24 cellular contexts compared by ENCODE assay signal in genomic region chr1:117670996-117671780, GRCh38.
A peak's percentile ranks its signal among the peaks of the same experiment; 100 is the strongest.
DNase-seq lines count a peak whose midpoint lies in the region; ATAC-seq and TF ChIP-seq lines count a peak whose summit lies in the region.
"Had no signal": no experiment of that assay in that cellular context is flagged by ENCODE, and none has a peak within 500 bp of the region (broad histone marks: within the 10 kb centered on the region; RNA-seq: fewer than 3 reads in every experiment).

No MANE protein-coding gene starts in this region.

- intact Hi-C loops in heart right ventricle (cut with DNase I) (loop anchor here in 4 of 10 donors (5.0 kb wide), 3 partner anchors 59 to 139 kb away; no protein-coding TSS in a partner anchor), cardiac septum (cut with DNase I) (loop anchor here (5.0 to 10.0 kb wide), 3 partner anchors 64 to 134 kb away; partner anchors contain the start of gene TENT5C), Panc1 (cut with micrococcal nuclease; ENCODE audit: unreplicated experiment) (loop anchor here (10.0 kb wide), 1 partner anchor 136 kb away; no protein-coding TSS in a partner anchor)

- no peak overlapping the region for H2AFZ ChIP-seq in smooth muscle cell (ENCODE audit: low read depth)

- H3K4me1 ChIP-seq in heart right ventricle = peaks cover 4 to 57% (median 31%) of the 10 kb centered on the region in 9 donors
- peaks cover 3% of the 10 kb centered on the region; the same call in 1 of the 2 replicates for H3K4me1 ChIP-seq in Panc1 (ENCODE audit: control insufficient read depth, insufficient read depth, low read length)
- no peaks in the 10 kb centered on the region for H3K4me1 ChIP-seq in smooth muscle cell (ENCODE audit: low read depth)

- peaks cover 11% of the 10 kb centered on the region for H3K4me1 Mint-ChIP-seq in glutamatergic neuron (ENCODE audit: low read depth, unreplicated experiment)

- TF ChIP-seq CTCF in heart right ventricle (IDR thresholded peaks at IDR 0.05) = no peak
- no peak for TF ChIP-seq CTCF in Panc1 (IDR thresholded peaks at IDR 0.05)
- TF ChIP-seq CTCF in glutamatergic neuron (IDR thresholded peaks at IDR 0.05; ENCODE audit: partially characterized antibody, unreplicated experiment) = no peak
- no peak for TF ChIP-seq CTCF in smooth muscle cell (IDR thresholded peaks at IDR 0.05; ENCODE audit: borderline replicate concordance, insufficient read depth, poor library complexity, severe bottlenecking)

- peaks cover 8% of the 10 kb centered on the region for H3K9me3 Mint-ChIP-seq in glutamatergic neuron (ENCODE audit: unreplicated experiment)
- H3K9me3 Mint-ChIP-seq: activated CD4-positive, alpha-beta T cell treated with anti-CD3 and anti-CD28 coated beads, Interleukin-2, amount 10 ng/mL, durations not matched to agents 7 days and 5 days; natural killer cell had no signal

- no peaks in the 10 kb centered on the region for H3K79me2 ChIP-seq in smooth muscle cell (ENCODE audit: low read depth)

- H3K27me3 ChIP-seq in heart right ventricle (no peaks in the 10 kb centered on the region), Panc1 (ENCODE audit: control insufficient read depth, insufficient read depth, low read length) (no peaks in the 10 kb centered on the region), smooth muscle cell (ENCODE audit: low read depth) (no peaks in the 10 kb centered on the region)
- H3K27me3 ChIP-seq: dorsolateral prefrontal cortex, pancreas, thyroid gland had no signal

- peaks cover 5% of the 10 kb centered on the region for H3F3A ChIP-seq in smooth muscle cell (ENCODE audit: low read depth)

- H3K9me3 ChIP-seq in heart right ventricle (no peaks in the 10 kb centered on the region), Panc1 (ENCODE audit: control insufficient read depth, insufficient read depth, low read depth, low read length) (no peaks in the 10 kb centered on the region), smooth muscle cell (replicated peaks; ENCODE audit: low read depth) (no peaks in the 10 kb centered on the region)
- H3K9me3 ChIP-seq: pancreas, thyroid gland had no signal

- POLR2A ChIA-PET in Panc1 (lab: Charles Lee) = no interaction called here

- H3K4me2 ChIP-seq in smooth muscle cell = no peak overlapping the region
- H3K4me2 ChIP-seq: KMS-11 had no signal

- peak overlapping the region; percentile 91 for H3K27ac Mint-ChIP-seq in glutamatergic neuron (ENCODE audit: unreplicated experiment)
- H3K27ac Mint-ChIP-seq: activated CD4-positive, alpha-beta T cell treated with anti-CD3 and anti-CD28 coated beads, Interleukin-2, amount 10 ng/mL, durations not matched to agents 7 days and 5 days; natural killer cell had no signal

- H3K4me3 ChIP-seq in heart right ventricle (no peak overlapping the region), Panc1 (ENCODE audit: low read depth in 2 of 2, low read length in 2 of 2) (peak overlapping the region in 1 of 2 experiments; percentile 7; a peak in 1 of 4 replicates), smooth muscle cell (no peak overlapping the region)
- H3K4me3 ChIP-seq: dorsolateral prefrontal cortex, pancreas, thyroid gland had no signal

- BruUV-seq in Panc1 (replicated peaks; lab: Mats Ljungman, UMichigan) = no TSS peak

- in situ Hi-C loops in Panc1 (cut with HindIII; ENCODE audit: low pct_unique_long_range_greater_than_20kb, low sequenced_read_pairs) = no loop called here

- H3K27me3 Mint-ChIP-seq in glutamatergic neuron (ENCODE audit: unreplicated experiment) = peaks cover 5% of the 10 kb centered on the region

- H3K27ac ChIP-seq in heart right ventricle (peak overlapping the region in 9 of 10 donors; percentile 9 to 77 (median 62)), Panc1 (ENCODE audit: low read length) (peak overlapping the region; percentile 51; the same call in 1 of the 2 replicates), smooth muscle cell (ENCODE audit: low read depth) (peak overlapping the region; percentile 54)
- H3K27ac ChIP-seq: C4-2B, foreskin keratinocyte, KMS-11, pancreas, thyroid gland had no signal

- CTCF ChIA-PET in Panc1 (lab: Charles Lee) = no interaction called here

- no peaks in the 10 kb centered on the region for H3K36me3 Mint-ChIP-seq in glutamatergic neuron (ENCODE audit: unreplicated experiment)
- H3K36me3 Mint-ChIP-seq: natural killer cell had no signal

- H3K9ac ChIP-seq in smooth muscle cell (ENCODE audit: low read depth) = no peak overlapping the region
- H3K9ac ChIP-seq: KMS-11 had no signal

- no peaks in the 10 kb centered on the region for H3K36me3 ChIP-seq in heart right ventricle
- H3K36me3 ChIP-seq in Panc1 (ENCODE audit: control insufficient read depth, insufficient read depth, low read length) = no peaks in the 10 kb centered on the region
- no peaks in the 10 kb centered on the region for H3K36me3 ChIP-seq in smooth muscle cell (ENCODE audit: low read depth)
- H3K36me3 ChIP-seq: pancreas, thyroid gland had no signal

- DNase-seq in heart right ventricle (no peak), cardiac septum (ENCODE audit: low spot score) (no peak), Panc1 (ENCODE audit: low read depth, low spot score) (no peak), glutamatergic neuron (no peak), smooth muscle cell (lab: John Stamatoyannopoulos, UW; ENCODE audit: unreplicated experiment) (no peak), RKO (ENCODE audit: low spot score) (no peak), anterior cingulate cortex (lab: John Stamatoyannopoulos, UW) (no peak)
- DNase-seq: ACHN; activated CD4-positive, alpha-beta T cell treated with anti-CD3 and anti-CD28 coated beads, Interleukin-2, amount 10 ng/mL, durations not matched to agents 7 days and 5 days; activated effector memory CD4-positive, alpha-beta T cell treated with Interleukin-2 at 50 U/mL for 16 hours; foreskin keratinocyte; natural killer cell; NCI-H1092; NCI-H2081; NCI-H524; SHP77 treated with DMSO at 0.1 percent for 48 hours; stimulated activated CD4-positive, alpha-beta T cell treated with anti-CD3 and anti-CD28 coated beads, Interleukin-1b, Interleukin-23, amount 100 ng/mL, for 48 hours; stimulated activated naive CD4-positive, alpha-beta T cell treated with Interleukin-2 at 50 U/mL for 16 hours had no signal

- H3K4me3 Mint-ChIP-seq in glutamatergic neuron (ENCODE audit: unreplicated experiment) = no peak overlapping the region
- H3K4me3 Mint-ChIP-seq: activated CD4-positive, alpha-beta T cell treated with anti-CD3 and anti-CD28 coated beads, Interleukin-2, amount 10 ng/mL, durations not matched to agents 7 days and 5 days; natural killer cell had no signal

- no peaks in the 10 kb centered on the region for H4K20me1 ChIP-seq in smooth muscle cell (ENCODE audit: low read depth)

- ATAC-seq in heart right ventricle (no peak), Panc1 (no peak), HG03469 (IDR thresholded peaks at IDR 0.05; ENCODE audit: unreplicated experiment) (no peak)
- ATAC-seq: foreskin keratinocyte, natural killer cell had no signal

- 88% methylated on average over 15 of the region's 15 CpGs for WGBS in heart right ventricle, 2 donors
- 62% methylated on average over 15 of the region's 15 CpGs for WGBS in smooth muscle cell (ENCODE audit: low lambda C conversion rate)
